In the genomic region with DNA sequence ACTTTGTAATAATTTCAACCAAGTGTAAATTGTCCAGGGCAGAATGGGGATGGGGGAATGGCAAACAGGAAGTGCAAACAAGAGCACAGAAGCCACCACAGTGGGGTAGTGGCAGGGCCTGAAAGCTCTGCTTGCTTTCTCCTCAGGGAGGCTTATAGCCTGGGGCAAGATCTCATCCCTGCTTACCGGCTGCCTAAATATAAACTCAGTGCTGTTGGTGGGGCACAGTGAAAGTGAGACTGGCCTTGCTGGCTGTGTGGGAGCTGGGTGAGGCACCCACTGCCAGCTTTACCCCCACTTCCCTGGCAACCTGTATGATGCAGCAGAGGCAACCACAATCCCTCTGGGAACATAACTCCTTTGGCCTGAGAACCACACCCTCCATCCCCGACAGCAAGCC, we compare ENCODE assay signal across 13 cellular contexts. TPM values are rescaled to one million over a fixed set of nuclear protein-coding genes. Genes with fewer than 3 reads are reported as not detected.
A peak's percentile ranks its signal among the peaks of the same experiment; 100 is the strongest.
DNase-seq lines count a peak whose midpoint lies in the region; ATAC-seq and TF ChIP-seq lines count a peak whose summit lies in the region.
"Had no signal": no experiment of that assay in that cellular context is flagged by ENCODE, and none has a peak within 500 bp of the region (broad histone marks: within the 10 kb centered on the region; RNA-seq: fewer than 3 reads in every experiment).

No MANE protein-coding gene starts in this region.

- H3K4me3 ChIP-seq in heart right ventricle: no peak overlapping the region
- no peak overlapping the region for H3K4me3 ChIP-seq in NB4 (ENCODE audit: low read depth, low read length)
- H3K4me3 ChIP-seq in mammary epithelial cell (replicated peaks in 1 of 3; ENCODE audit: insufficient read depth in 1 of 3, low read depth in 2 of 3, low read length in 3 of 3): no peak overlapping the region
- no peak overlapping the region for H3K4me3 ChIP-seq in ascending aorta
- H3K4me3 ChIP-seq: gastroesophageal sphincter, prostate gland had no signal

- BruUV-seq in mammary epithelial cell (replicated peaks; lab: Mats Ljungman, UMichigan): no TSS peak

- TF ChIP-seq POLR2A in NB4 (IDR thresholded peaks at IDR 0.05; ENCODE audit: extremely low read depth, insufficient read length): no peak

- no peaks in the 10 kb centered on the region for H3K27me3 ChIP-seq in heart right ventricle
- H3K27me3 ChIP-seq in mammary epithelial cell (ENCODE audit: insufficient read depth, low read length): no peaks in the 10 kb centered on the region
- no peaks in the 10 kb centered on the region for H3K27me3 ChIP-seq in ascending aorta

- H3K27ac ChIP-seq in heart right ventricle (peak overlapping the region in 5 of 10 donors; percentile 22 to 53 (median 25)), mammary epithelial cell (ENCODE audit: insufficient read depth, low read depth, low read length) (no peak overlapping the region), ascending aorta (no peak overlapping the region)
- H3K27ac ChIP-seq: gastroesophageal sphincter, prostate gland had no signal

- H3K4me1 Mint-ChIP-seq in stimulated activated memory B cell treated with anti-CD40 and anti-IgM and Interleukin-4, amounts not matched to agents 10 μg/mL and 1 μg/mL and 100 μg/mL, for 72 hours: peaks cover 41% of the 10 kb centered on the region

- peak overlapping the region; percentile 37 for H2AFZ ChIP-seq in mammary epithelial cell (ENCODE audit: low read depth, low read length)

- no peaks in the 10 kb centered on the region for H4K20me1 ChIP-seq in mammary epithelial cell (ENCODE audit: insufficient read depth, low read length)

- H3K4me1 ChIP-seq in heart right ventricle: peaks cover 0 to 66% (median 19%) of the 10 kb centered on the region in 9 donors
- peaks cover 23% of the 10 kb centered on the region for H3K4me1 ChIP-seq in mammary epithelial cell (ENCODE audit: insufficient read depth, low read length)
- no peaks in the 10 kb centered on the region for H3K4me1 ChIP-seq in ascending aorta
- H3K4me1 ChIP-seq: gastroesophageal sphincter, prostate gland had no signal

- CTCF ChIA-PET in mammary epithelial cell (lab: Charles Lee; ENCODE audit: low non-redundant PET): no interaction called here

- intact Hi-C loops in heart right ventricle (cut with DNase I): no loop called here
- intact Hi-C loops in cardiac septum (cut with DNase I): loop anchor here (5.0 kb wide), 1 partner anchor 37 kb away; no protein-coding TSS in a partner anchor
- intact Hi-C loops in mammary epithelial cell (cut with micrococcal nuclease): no loop called here
- intact Hi-C loops in ascending aorta (cut with DNase I): no loop called here

- no peak overlapping the region for H3K9ac ChIP-seq in mammary epithelial cell (ENCODE audit: insufficient read depth, low read length)

- peaks cover 30% of the 10 kb centered on the region for H3K27me3 Mint-ChIP-seq in stimulated activated memory B cell treated with anti-CD40 and anti-IgM and Interleukin-4, amounts not matched to agents 10 μg/mL and 1 μg/mL and 100 μg/mL, for 72 hours

- ATAC-seq in heart right ventricle: peak in 6 of 8 donors; percentile 15 to 64 (median 41)
- ATAC-seq in stimulated activated memory B cell treated with anti-CD40 and anti-IgM and Interleukin-4, amounts not matched to agents 10 μg/mL and 1 μg/mL and 100 μg/mL, for 72 hours: peak; percentile 28
- ATAC-seq: gastroesophageal sphincter had no signal

- no peak overlapping the region for H3K4me2 ChIP-seq in mammary epithelial cell (ENCODE audit: insufficient read depth, low read depth, low read length)

- no peak overlapping the region for H3K4me3 Mint-ChIP-seq in stimulated activated memory B cell treated with anti-CD40 and anti-IgM and Interleukin-4, amounts not matched to agents 10 μg/mL and 1 μg/mL and 100 μg/mL, for 72 hours

- H3K9me3 Mint-ChIP-seq in stimulated activated memory B cell treated with anti-CD40 and anti-IgM and Interleukin-4, amounts not matched to agents 10 μg/mL and 1 μg/mL and 100 μg/mL, for 72 hours: peaks cover 4% of the 10 kb centered on the region

- WGBS in heart right ventricle, 2 donors: 36 to 45% methylated on average over 2 of the region's 2 CpGs
- WGBS in mammary epithelial cell (ENCODE audit: low coverage, missing lambda C conversion rate): 60% methylated on average over 1 of the region's 2 CpGs

- no peak for DNase-seq in heart right ventricle
- DNase-seq in cardiac septum (ENCODE audit: low spot score): no peak
- DNase-seq in NB4 (ENCODE audit: low read depth): peak; percentile 55
- DNase-seq in mammary epithelial cell: peak; percentile 52
- DNase-seq in amygdala (lab: John Stamatoyannopoulos, UW): no peak
- no peak for DNase-seq in stimulated activated CD8-positive, alpha-beta memory T cell treated with anti-CD3 and anti-CD28 coated beads, Interleukin-4, amount 100 ng/mL, for 48 hours
- no peak for DNase-seq in ascending aorta (ENCODE audit: low spot score in 2 of 2)
- DNase-seq: C1 segment of cervical spinal cord, NCI-H524 treated with DMSO at 0.1 percent for 48 hours had no signal

- TF ChIP-seq CTCF in heart right ventricle (IDR thresholded peaks at IDR 0.05) (no peak), NB4 (IDR thresholded peaks at IDR 0.05; ENCODE audit: low read depth, low read length) (no peak), mammary epithelial cell (conservative IDR thresholded peaks at IDR 0.05 in 1 of 2, IDR thresholded peaks at IDR 0.05 in 1 of 2; ENCODE audit: extremely low read depth in 1 of 2, insufficient read depth in 1 of 2, low read depth in 1 of 2, low read length in 2 of 2) (no peak), ascending aorta (IDR thresholded peaks at IDR 0.05) (no peak)

- in situ Hi-C loops in mammary epithelial cell (cut with MboI; ENCODE audit: low sequenced_read_pairs in 2 of 2): no loop called here

- no peaks in the 10 kb centered on the region for H3K79me2 ChIP-seq in mammary epithelial cell (ENCODE audit: insufficient read depth, low read length)

- H3K27ac Mint-ChIP-seq in stimulated activated memory B cell treated with anti-CD40 and anti-IgM and Interleukin-4, amounts not matched to agents 10 μg/mL and 1 μg/mL and 100 μg/mL, for 72 hours: peak overlapping the region; percentile 34

- dilution Hi-C loops in mammary epithelial cell (cut with HindIII; ENCODE audit: low sequenced_read_pairs): no loop called here

- no peaks in the 10 kb centered on the region for H3K36me3 Mint-ChIP-seq in stimulated activated memory B cell treated with anti-CD40 and anti-IgM and Interleukin-4, amounts not matched to agents 10 μg/mL and 1 μg/mL and 100 μg/mL, for 72 hours

- peaks cover 0 to 46% (median 0%) of the 10 kb centered on the region in 9 donors for H3K36me3 ChIP-seq in heart right ventricle
- no peaks in the 10 kb centered on the region for H3K36me3 ChIP-seq in mammary epithelial cell (ENCODE audit: insufficient read depth, low read length)
- peaks cover 0 to 12% of the 10 kb centered on the region in 2 donors for H3K36me3 ChIP-seq in ascending aorta
- H3K36me3 ChIP-seq: gastroesophageal sphincter, prostate gland had no signal

- H3K9me3 ChIP-seq in heart right ventricle (peaks cover 0 to 9% (median 0%) of the 10 kb centered on the region in 11 donors), mammary epithelial cell (replicated peaks; ENCODE audit: insufficient read depth, low read length) (no peaks in the 10 kb centered on the region), ascending aorta (no peaks in the 10 kb centered on the region)
- H3K9me3 ChIP-seq: prostate gland had no signal

RNA-seq across cellular contexts. Expression of gene STYXL2, which starts 15.2 kb away (rescaled TPM):
- total RNA-seq in heart right ventricle: 100 to 1,000 TPM; 102 to 638 (median 243) TPM
- 10 to 100 TPM; 32.4 to 53.3 TPM for polyA plus RNA-seq in heart right ventricle
- total RNA-seq in cardiac septum: 462 TPM
- not detected for total RNA-seq in mammary epithelial cell
- polyA plus RNA-seq in mammary epithelial cell: not detected
- not detected for polyA minus RNA-seq in mammary epithelial cell
- 0.96 TPM for total RNA-seq in ascending aorta
- total RNA-seq: lower leg skin had no signal

RNA-seq across cellular contexts. Expression of gene GPA33, which starts 18.9 kb away (rescaled TPM):
- total RNA-seq in heart right ventricle (1 to 10 TPM in 7 of 10 donors, under 1 TPM in 2, not detected in 1; 0.15 to 5.8 (median 2.1) TPM), cardiac septum (2.7 TPM), mammary epithelial cell (not detected), ascending aorta (not detected)
- polyA plus RNA-seq in heart right ventricle (under 1 TPM; 0.16 to 0.29 TPM), mammary epithelial cell (not detected)
- not detected for polyA minus RNA-seq in mammary epithelial cell
- total RNA-seq: prostate gland had no signal

Comparison
In these comparisons a context has a peak if more than half of its experiments do, and no peak if none do; other contexts are left out.
1. DNase-seq: peak in NB4 (single experiment) and mammary epithelial cell (single experiment); none in heart right ventricle (0 of 2), cardiac septum (single experiment), amygdala (0 of 56), stimulated activated CD8-positive, alpha-beta memory T cell treated with anti-CD3 and anti-CD28 coated beads, Interleukin-4, amount 100 ng/mL, for 48 hours (single experiment) and ascending aorta (0 of 2).
2. RNA of gene STYXL2, which starts 15.2 kb away (total RNA-seq): 462 TPM in cardiac septum (single experiment) and 102 to 638 TPM in heart right ventricle; 0.96 TPM in ascending aorta (single experiment) and not detected in mammary epithelial cell; every median in the first group is over 10 times any median in the second.